In the genomic region with DNA sequence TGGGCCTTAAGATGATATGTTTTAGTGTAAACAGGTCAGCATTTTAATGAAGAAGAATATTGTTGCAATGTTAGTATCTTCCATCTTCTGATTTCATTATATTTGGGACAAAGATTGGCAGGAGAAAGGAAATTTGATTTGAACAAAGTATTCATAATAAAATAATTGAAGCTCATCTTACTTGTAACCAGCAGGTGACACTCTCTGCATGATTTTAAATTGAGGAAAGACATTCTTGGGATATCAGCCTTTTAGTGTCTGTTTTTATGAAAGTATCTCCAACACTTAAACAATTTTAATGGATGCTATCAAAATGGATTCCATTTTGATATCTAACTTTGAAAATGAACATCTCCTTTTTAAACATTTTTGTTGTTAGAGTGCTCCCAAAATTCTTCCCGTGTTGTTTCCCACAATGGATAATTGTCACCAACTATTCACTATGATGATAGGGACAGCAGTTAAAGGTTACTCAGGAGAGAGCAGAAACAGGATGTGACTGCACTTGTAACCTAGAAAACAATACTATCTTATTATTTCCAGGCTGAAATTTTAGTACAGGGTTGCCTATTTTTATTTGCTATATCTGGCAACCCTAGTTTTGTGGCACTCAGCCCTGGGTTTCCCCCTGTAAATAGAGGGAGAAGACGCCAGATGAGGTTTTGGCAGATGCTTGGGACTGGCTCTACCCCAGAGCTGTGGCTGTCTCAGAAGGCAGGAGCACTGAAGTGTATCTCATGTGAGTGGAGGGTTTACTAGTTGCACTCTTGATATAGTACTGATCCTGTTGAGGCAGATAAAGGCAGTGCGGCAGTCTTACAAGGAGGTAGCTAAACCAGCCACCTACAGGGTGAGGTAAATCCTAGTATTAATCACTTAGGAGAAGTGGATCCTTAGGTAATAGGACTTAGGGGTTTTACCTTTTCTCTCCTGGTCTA, we compare ENCODE assay signal across 9 cellular contexts. TPM values are rescaled to one million over a fixed set of nuclear protein-coding genes. Genes with fewer than 3 reads are reported as not detected.
DNase-seq lines count a peak whose midpoint lies in the region; ATAC-seq, FAIRE-seq and TF ChIP-seq lines count a peak whose summit lies in the region.
"Had no signal": no experiment of that assay in that cellular context is flagged by ENCODE, and none has a peak within 500 bp of the region (broad histone marks: within the 10 kb centered on the region; RNA-seq: fewer than 3 reads in every experiment).

No MANE protein-coding gene starts in this region.

- peak; percentile 34 for ATAC-seq in HG02610 (IDR thresholded peaks at IDR 0.05; ENCODE audit: unreplicated experiment)
- no peak for ATAC-seq in activated B cell treated with CpG ODN at 0.5 μM for 24 hours (ENCODE audit: low read depth)
- no peak for ATAC-seq in HepG2
- no peak for ATAC-seq in GM21423 (IDR thresholded peaks at IDR 0.05; ENCODE audit: unreplicated experiment)

- CTCF ChIA-PET in activated B cell treated with CpG ODN at 0.5 μM for 24 hours (lab: Charles Lee): interaction anchor here (0.9 to 2.5 kb wide), 7 partner anchors 12 to 663 kb away, joined by 3 to 11 read pairs (median 5); no protein-coding TSS in a partner anchor
- CTCF ChIA-PET in HepG2 (lab: Yijun Ruan, JAX; ENCODE audit: low intra/inter-chr PET ratio, low total read pairs): interaction anchor here (1.3 kb wide), 1 partner anchor 195 kb away, joined by 7 read pairs; no protein-coding TSS in a partner anchor

- H3K36me3 ChIP-seq in HepG2 (replicated peaks in 1 of 2; ENCODE audit: control insufficient read depth in 1 of 2, insufficient read depth in 2 of 2, low read length in 2 of 2): peaks cover 3 to 36% of the 10 kb centered on the region in 2 experiments; a peak in 4 of 5 replicates
- no peaks in the 10 kb centered on the region for H3K36me3 ChIP-seq in tibial artery

- TF ChIP-seq CTCF in activated B cell treated with CpG ODN at 0.5 μM for 24 hours (IDR thresholded peaks at IDR 0.05) (no peak), HepG2 (CRISPR knock-in tag; IDR thresholded peaks at IDR 0.05) (peak; percentile 34), tibial artery (IDR thresholded peaks at IDR 0.05) (peak in 1 of 2 experiments; percentile 8), nephron progenitor cell (IDR thresholded peaks at IDR 0.05) (no peak)

- no peak for TF ChIP-seq RAD21 in HepG2 (CRISPR knock-in tag; IDR thresholded peaks at IDR 0.05)

- no peak for FAIRE-seq in HepG2 (lab: Jason Lieb, UNC)

- no TSS peak for BruUV-seq in HepG2 (replicated peaks; lab: Mats Ljungman, UMichigan)

- DNase-seq in CD1c-positive myeloid dendritic cell (ENCODE audit: extremely low spot score) (peak; percentile 7), activated B cell treated with CpG ODN at 0.5 μM for 24 hours (no peak), HepG2 (ENCODE audit: low spot score) (peak; percentile 11), tibial artery (no peak), nephron progenitor cell (no peak), NCI-H2227 treated with DMSO at 0.1 percent for 48 hours (lab: John Stamatoyannopoulos, UW) (no peak)

- 97% methylated on average over 3 of the region's 3 CpGs for WGBS in HepG2 (ENCODE audit: low lambda C conversion rate)

- no peak overlapping the region for H2AFZ ChIP-seq in HepG2 (ENCODE audit: low read length)

- no peak for TF ChIP-seq EP300 in HepG2 (IDR thresholded peaks at IDR 0.05; ENCODE audit: low read depth in 2 of 2, low read length in 2 of 2)
- no peak for TF ChIP-seq EP300 in HepG2 (CRISPR knock-in tag; IDR thresholded peaks at IDR 0.05; ENCODE audit: borderline replicate concordance)

- H3K9me3 Mint-ChIP-seq in activated B cell treated with CpG ODN at 0.5 μM for 24 hours (no peaks in the 10 kb centered on the region), nephron progenitor cell (no peaks in the 10 kb centered on the region)

- H3K4me1 Mint-ChIP-seq in activated B cell treated with CpG ODN at 0.5 μM for 24 hours: peaks cover 29% of the 10 kb centered on the region
- H3K4me1 Mint-ChIP-seq in nephron progenitor cell: peaks cover 7% of the 10 kb centered on the region

- TF ChIP-seq POLR2A in HepG2 (IDR thresholded peaks at IDR 0.05; ENCODE audit: insufficient read depth in 1 of 2, low read depth in 2 of 2, low read length in 2 of 2): no peak

- H3K27ac ChIP-seq in HepG2 (ENCODE audit: extremely low read length, insufficient read depth, low read length): no peak overlapping the region
- H3K27ac ChIP-seq in tibial artery: no peak overlapping the region

- H3K9me3 ChIP-seq in HepG2 (ENCODE audit: low read length) (no peaks in the 10 kb centered on the region), tibial artery (no peaks in the 10 kb centered on the region)

- H3K79me2 ChIP-seq in HepG2 (ENCODE audit: insufficient read depth, low read length): no peaks in the 10 kb centered on the region

- POLR2A ChIA-PET in activated B cell treated with CpG ODN at 0.5 μM for 24 hours (lab: Charles Lee): no interaction called here
- POLR2A ChIA-PET in HepG2 (lab: Yijun Ruan, JAX): interaction anchor here (0.9 to 2.0 kb wide), 3 partner anchors 31 to 161 kb away, joined by 3 to 15 read pairs (median 3); partner anchors contain the start of gene CROT

- in situ Hi-C loops in HepG2 (cut with HindIII; ENCODE audit: extremely low pct_ligation_motif_present, low pct_unique_long_range_greater_than_20kb): loop anchor here (5.0 kb wide), 1 partner anchor 194 kb away; no protein-coding TSS in a partner anchor

- H3K27me3 ChIP-seq in HepG2 (ENCODE audit: control insufficient read depth in 1 of 2, insufficient read depth in 2 of 2, low read length in 2 of 2) (no peaks in the 10 kb centered on the region), tibial artery (no peaks in the 10 kb centered on the region)

- H3K9ac ChIP-seq in HepG2 (ENCODE audit: insufficient read depth, low read depth, low read length): no peak overlapping the region

- no peaks in the 10 kb centered on the region for H4K20me1 ChIP-seq in HepG2 (ENCODE audit: insufficient read depth, low read length)

- intact Hi-C loops in activated B cell treated with CpG ODN at 0.5 μM for 24 hours (cut with micrococcal nuclease): loop anchor here (1.0 to 5.0 kb wide), 5 partner anchors 32 to 664 kb away; partner anchors contain the start of gene ABCB4
- intact Hi-C loops in HepG2 (cut with micrococcal nuclease; ENCODE audit: unreplicated experiment): loop anchor here (1.0 to 5.0 kb wide), 3 partner anchors 90 to 381 kb away; no protein-coding TSS in a partner anchor
- intact Hi-C loops in tibial artery (cut with DNase I; ENCODE audit: low total_unique reads): no loop called here

- H3K27ac Mint-ChIP-seq in activated B cell treated with CpG ODN at 0.5 μM for 24 hours: peak overlapping the region; percentile 30
- no peak overlapping the region for H3K27ac Mint-ChIP-seq in nephron progenitor cell
- H3K27ac Mint-ChIP-seq: activated naive CD8-positive, alpha-beta T cell had no signal

- H3K4me1 ChIP-seq in HepG2 (ENCODE audit: insufficient read depth, low read length) (peaks cover 14% of the 10 kb centered on the region), tibial artery (no peaks in the 10 kb centered on the region)

- H3K4me3 ChIP-seq in HepG2 (replicated peaks in 1 of 3; ENCODE audit: insufficient read depth in 1 of 3, low read depth in 2 of 3, low read length in 3 of 3): no peak overlapping the region
- H3K4me3 ChIP-seq in tibial artery: no peak overlapping the region

- H3K27me3 Mint-ChIP-seq in activated B cell treated with CpG ODN at 0.5 μM for 24 hours (no peaks in the 10 kb centered on the region), nephron progenitor cell (ENCODE audit: low read depth, poor library complexity) (no peaks in the 10 kb centered on the region)
- H3K27me3 Mint-ChIP-seq: activated naive CD8-positive, alpha-beta T cell had no signal

- H3K4me2 ChIP-seq in HepG2 (ENCODE audit: low read depth, low read length): no peak overlapping the region

- H3K4me3 Mint-ChIP-seq in activated B cell treated with CpG ODN at 0.5 μM for 24 hours (no peak overlapping the region), nephron progenitor cell (no peak overlapping the region)
- H3K4me3 Mint-ChIP-seq: activated naive CD8-positive, alpha-beta T cell had no signal

- H3K36me3 Mint-ChIP-seq in activated B cell treated with CpG ODN at 0.5 μM for 24 hours (ENCODE audit: low read depth) (peaks cover 8% of the 10 kb centered on the region), nephron progenitor cell (ENCODE audit: low read depth) (no peaks in the 10 kb centered on the region)

TF ChIP-seq in HepG2, 621 proteins besides CTCF, POLR2A, EP300 and RAD21:
- TF ChIP-seq STAG1 (CRISPR knock-in tag; IDR thresholded peaks at IDR 0.05) (peak; percentile 56), ZFX (CRISPR knock-in tag; IDR thresholded peaks at IDR 0.05; ENCODE audit: low read depth) (no peak), CEBPG (CRISPR knock-in tag; IDR thresholded peaks at IDR 0.05) (no peak)
TF ChIP-seq in HepG2: peak in this region for 1.

RNA-seq across cellular contexts. Expression of gene ABCB4, which starts 31.0 kb away (rescaled TPM):
- total RNA-seq in activated B cell treated with CpG ODN at 0.5 μM for 24 hours (17.5 and 19.8 TPM in 2 replicates), HepG2 (2016; rRNA removed; fragmentation: Illumina TruSeq; extraction: Trizol) (10.8 and 32.4 TPM in 2 replicates)
- total RNA-seq in HepG2 (2016; cell fraction: cytosol; rRNA removed; fragmentation: Illumina TruSeq; extraction: Trizol; ENCODE audit: low read depth): 9.0 and 9.2 TPM in 2 replicates
- total RNA-seq in HepG2 (2016; cell fraction: insoluble cytoplasmic fraction; rRNA removed; fragmentation: Illumina TruSeq; extraction: Trizol): 9.9 and 29.3 TPM in 2 replicates
- total RNA-seq in HepG2 (2016; cell fraction: membrane; rRNA removed; fragmentation: Illumina TruSeq; extraction: Trizol): 7.7 and 8.5 TPM in 2 replicates
- 62.5 and 66.2 TPM in 2 replicates for total RNA-seq in HepG2 (2016; cell fraction: nucleus; rRNA removed; fragmentation: Illumina TruSeq; extraction: Trizol)
- polyA plus RNA-seq in HepG2 (2011; rRNA removed): 18.0 and 20.8 TPM in 2 replicates
- 12.2 and 13.6 TPM in 2 replicates for polyA plus RNA-seq in HepG2 (2011; cell fraction: cytosol; rRNA removed)
- 26.5 and 32.9 TPM in 2 replicates for polyA plus RNA-seq in HepG2 (2011; cell fraction: nucleus; rRNA removed)
- polyA plus RNA-seq in HepG2 (2012): 15.0 and 18.7 TPM in 2 replicates
- 2.1 TPM in 2 replicates for polyA plus RNA-seq in HepG2 (2016; cell fraction: cytosol; fragmentation: Illumina TruSeq; extraction: Trizol; ENCODE audit: low read depth)
- 7.5 and 9.1 TPM in 2 replicates for polyA plus RNA-seq in HepG2 (2016; cell fraction: insoluble cytoplasmic fraction; fragmentation: Illumina TruSeq; extraction: Trizol; ENCODE audit: low read depth)
- polyA plus RNA-seq in HepG2 (2016; cell fraction: membrane; fragmentation: Illumina TruSeq; extraction: Trizol; ENCODE audit: low read depth): 3.6 and 5.2 TPM in 2 replicates
- 34.8 and 50.0 TPM in 2 replicates for polyA plus RNA-seq in HepG2 (2016; cell fraction: nucleus; fragmentation: Illumina TruSeq; extraction: Trizol; ENCODE audit: insufficient read depth, low read depth)
- polyA minus RNA-seq in HepG2 (2011; rRNA and poly(A)+ RNA removed; ENCODE audit: low replicate concordance): 17.4 TPM in 1 of 2 replicates, not detected in the other
- 12.0 and 22.4 TPM in 2 replicates for polyA minus RNA-seq in HepG2 (2011; cell fraction: cytosol; rRNA and poly(A)+ RNA removed)
- 124 and 138 TPM in 2 replicates for polyA minus RNA-seq in HepG2 (2011; cell fraction: nucleus; rRNA and poly(A)+ RNA removed)

Comparison
In these comparisons a context has a peak if more than half of its experiments do, and no peak if none do; other contexts are left out.
1. DNase-seq: peak in CD1c-positive myeloid dendritic cell (single experiment) and HepG2 (single experiment); none in activated B cell treated with CpG ODN at 0.5 μM for 24 hours (single experiment), tibial artery (0 of 2), nephron progenitor cell (single experiment) and NCI-H2227 treated with DMSO at 0.1 percent for 48 hours (single experiment).